11 cellular contexts compared by ENCODE assay signal in the genomic region with DNA sequence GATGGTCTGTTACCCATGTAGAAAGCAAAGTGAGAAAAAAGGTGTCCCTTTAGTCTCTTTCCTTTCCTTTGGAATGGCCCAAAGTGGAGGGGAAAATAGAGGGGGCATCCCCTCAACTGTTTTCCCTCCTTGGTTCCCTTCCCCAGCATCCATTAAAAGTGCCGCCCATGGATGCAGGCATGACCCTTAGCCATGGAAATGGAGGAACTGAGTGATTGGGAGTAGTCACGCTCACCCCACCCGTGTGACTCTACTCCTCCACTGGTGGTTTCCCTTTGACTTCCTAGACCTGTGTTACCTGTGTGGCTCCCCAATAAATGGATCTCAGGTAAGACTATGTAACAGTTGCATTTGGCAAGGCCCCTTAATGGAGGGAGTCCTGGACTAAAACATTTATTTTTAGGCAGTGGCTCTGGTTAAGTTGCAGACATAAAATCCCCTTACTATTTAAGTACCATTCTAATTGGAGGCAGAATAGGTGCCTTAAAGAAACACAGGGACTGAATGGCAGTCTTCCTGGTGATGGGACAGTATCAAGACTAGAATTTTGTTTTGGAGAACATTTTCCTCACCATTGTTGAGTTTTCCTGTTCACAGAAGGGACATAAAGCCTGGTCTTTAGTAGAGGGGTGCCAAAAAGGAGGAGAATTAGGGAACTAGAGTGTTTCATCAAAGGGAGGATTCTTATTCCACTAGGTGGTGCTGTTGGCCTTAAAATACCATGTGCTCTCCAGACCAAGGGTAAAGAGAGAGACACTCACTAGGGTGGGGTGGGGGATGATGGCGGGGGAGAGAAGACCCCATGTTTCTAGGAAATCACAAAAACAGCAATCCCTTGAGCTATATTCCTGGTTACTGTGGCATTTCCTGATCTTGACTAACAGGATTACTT. TPM values are rescaled to one million over a fixed set of nuclear protein-coding genes. Genes with fewer than 3 reads are reported as not detected.
DNase-seq lines count a peak whose midpoint lies in the region; ATAC-seq, FAIRE-seq and TF ChIP-seq lines count a peak whose summit lies in the region.
"Had no signal": no experiment of that assay in that cellular context is flagged by ENCODE, and none has a peak within 500 bp of the region (broad histone marks: within the 10 kb centered on the region; RNA-seq: fewer than 3 reads in every experiment).

No MANE protein-coding gene starts in this region.

- intact Hi-C loops in GM12878 (cut with micrococcal nuclease; ENCODE audit: unreplicated experiment) (loop anchor here (2.0 kb wide), 1 partner anchor 907 kb away; no protein-coding TSS in a partner anchor), uterus (cut with DNase I; ENCODE audit: low total_unique reads) (no loop called here)

- no peak overlapping the region for H3K27ac ChIP-seq in GM12878 (ENCODE audit: control insufficient read depth, insufficient read depth)
- no peak overlapping the region for H3K27ac ChIP-seq in uterus
- H3K27ac ChIP-seq: vagina had no signal

- H3K4me1 ChIP-seq in Loucy (ENCODE audit: insufficient read depth, low read length, poor library complexity, severe bottlenecking) (no peaks in the 10 kb centered on the region), GM12878 (ENCODE audit: control insufficient read depth, insufficient read depth, low read length) (no peaks in the 10 kb centered on the region), uterus (no peaks in the 10 kb centered on the region)
- H3K4me1 ChIP-seq: vagina had no signal

- FAIRE-seq in GM12878 (lab: Jason Lieb, UNC) = no peak

- H3K4me3 ChIP-seq in Loucy (ENCODE audit: low read length, poor library complexity, severe bottlenecking) (no peak overlapping the region), GM12878 (no peak overlapping the region), uterus (no peak overlapping the region)
- H3K4me3 ChIP-seq: vagina had no signal

- no peaks in the 10 kb centered on the region for H3K4me1 Mint-ChIP-seq in neural crest cell

- H3K4me2 ChIP-seq in Loucy (ENCODE audit: low read depth, low read length, poor library complexity, severe bottlenecking) (no peak overlapping the region), GM12878 (ENCODE audit: control insufficient read depth, insufficient read depth) (no peak overlapping the region)

- H3K9me3 Mint-ChIP-seq in neural crest cell = peaks cover 30% of the 10 kb centered on the region

- H3K79me2 ChIP-seq in Loucy (ENCODE audit: insufficient read depth, low read length) (no peaks in the 10 kb centered on the region), GM12878 (ENCODE audit: control insufficient read depth, insufficient read depth, low read length) (no peaks in the 10 kb centered on the region)

- SMC1A ChIA-PET in GM12878 (lab: Charles Lee; ENCODE audit: uncharacterized antibody, unreplicated experiment) = interaction anchor here (0.9 to 1.2 kb wide), 2 partner anchors 18 to 22 kb away, joined by 3 read pairs; no protein-coding TSS in a partner anchor

- TF ChIP-seq CTCF in Loucy (conservative IDR thresholded peaks at IDR 0.05; ENCODE audit: low read length) (peak; percentile 51), GM12878 (IDR thresholded peaks at IDR 0.05 in 2 of 3, conservative IDR thresholded peaks at IDR 0.05 in 1 of 3; ENCODE audit: control insufficient read depth in 2 of 3, extremely low read depth in 1 of 3, insufficient read depth in 1 of 3, low read depth in 3 of 3, low read length in 3 of 3) (peak; percentile 20 to 30 (median 21); a peak in 3 of 6 replicates), neural crest cell (conservative IDR thresholded peaks at IDR 0.05) (peak; percentile 34), uterus (IDR thresholded peaks at IDR 0.05) (no peak)

- no peak overlapping the region for H3K4me3 Mint-ChIP-seq in neural crest cell

- BruUV-seq in GM12878 (replicated peaks; lab: Mats Ljungman, UMichigan) = no TSS peak

- POLR2A ChIA-PET in GM12878 (lab: Charles Lee) = no interaction called here

- ATAC-seq in GM12878 = peak; percentile 82

- no peak overlapping the region for H3K27ac Mint-ChIP-seq in neural crest cell (ENCODE audit: unreplicated experiment)

- H3K36me3 Mint-ChIP-seq in neural crest cell (ENCODE audit: low read depth) = peaks cover 20% of the 10 kb centered on the region

- in situ Hi-C loops in GM12878 (cut with MboI) = no loop called here

- H2AFZ ChIP-seq in Loucy (ENCODE audit: low read length) (no peak overlapping the region), GM12878 (ENCODE audit: control insufficient read depth, low read depth, low read length) (no peak overlapping the region)

- no peaks in the 10 kb centered on the region for H3K27me3 Mint-ChIP-seq in neural crest cell (ENCODE audit: low read depth)

- H3K9me2 ChIP-seq in Loucy (replicated peaks; ENCODE audit: low read depth, low read length) = no peaks in the 10 kb centered on the region

- H3K9me3 ChIP-seq in Loucy (ENCODE audit: insufficient read depth, low read depth, low read length) (peaks cover 38% of the 10 kb centered on the region), GM12878 (replicated peaks; ENCODE audit: control insufficient read depth, insufficient read depth, low read length) (peaks cover 19% of the 10 kb centered on the region), uterus (peaks cover 4 to 43% of the 10 kb centered on the region in 2 donors)

- H3F3A ChIP-seq in Loucy (ENCODE audit: low read depth) = no peaks in the 10 kb centered on the region

- TF ChIP-seq EP300 in GM12878 (IDR thresholded peaks at IDR 0.05; ENCODE audit: borderline replicate concordance in 1 of 2, control insufficient read depth in 1 of 2, low read depth in 2 of 2, low read length in 2 of 2) = no peak

- H4K20me1 ChIP-seq in Loucy (ENCODE audit: insufficient read depth, low read length, poor library complexity, severe bottlenecking) (no peaks in the 10 kb centered on the region), GM12878 (ENCODE audit: control insufficient read depth, insufficient read depth) (no peaks in the 10 kb centered on the region)

- CTCF ChIA-PET in GM12878 (lab: Yijun Ruan, JAX) = interaction anchor here (1.1 to 3.7 kb wide), 4 partner anchors 21 to 907 kb away, joined by 3 to 19 read pairs (median 8); no protein-coding TSS in a partner anchor

- H3K27me3 ChIP-seq in Loucy (ENCODE audit: insufficient read depth, low read length, poor library complexity, severe bottlenecking) (no peaks in the 10 kb centered on the region), GM12878 (replicated peaks in 1 of 2; ENCODE audit: control insufficient read depth in 2 of 2, insufficient read depth in 2 of 2, low read length in 1 of 2) (no peaks in the 10 kb centered on the region), uterus (no peaks in the 10 kb centered on the region)
- H3K27me3 ChIP-seq: vagina had no signal

- DNase-seq in NCI-H82 (lab: John Stamatoyannopoulos, UW) = peak; percentile 65
- no peak for DNase-seq in NCI-H82 treated with DMSO at 0.1 percent for 48 hours (lab: John Stamatoyannopoulos, UW; ENCODE audit: unreplicated experiment)
- DNase-seq in GM12878 (ENCODE audit: low read depth, low spot score) = no peak
- no peak for DNase-seq in neural crest cell (ENCODE audit: low read depth, low spot score)
- no peak for DNase-seq in HuH-7.5 (ENCODE audit: low spot score)
- DNase-seq in COR-L47 (lab: John Stamatoyannopoulos, UW) = no peak
- DNase-seq in uterus = no peak
- DNase-seq: activated T-cell treated with anti-CD3 and anti-CD28 coated beads, Interleukin-2, amount 50 U/mL, for 1 hour; NCI-H2029 had no signal

- TF ChIP-seq POLR2A in GM12878 (IDR thresholded peaks at IDR 0.05; ENCODE audit: low read depth, low read length) (no peak), uterus (IDR thresholded peaks at IDR 0.05) (no peak)

- RAD21 ChIA-PET in GM12878 (lab: Charles Lee; ENCODE audit: unreplicated experiment) = interaction anchor here (1.4 kb wide), 1 partner anchor 120 kb away, joined by 3 read pairs; no protein-coding TSS in a partner anchor

- TF ChIP-seq RAD21 in GM12878 (IDR thresholded peaks at IDR 0.05; ENCODE audit: insufficient read depth, low read depth, low read length) = peak; percentile 59

- H3K36me3 ChIP-seq in Loucy (ENCODE audit: insufficient read depth, low read length) (no peaks in the 10 kb centered on the region), GM12878 (ENCODE audit: control insufficient read depth in 2 of 2, insufficient read depth in 2 of 2, low read length in 1 of 2) (no peaks in the 10 kb centered on the region), uterus (no peaks in the 10 kb centered on the region)

- H3K9ac ChIP-seq in Loucy (ENCODE audit: low read depth, low read length, poor library complexity, severe bottlenecking) (no peak overlapping the region), GM12878 (ENCODE audit: control insufficient read depth, insufficient read depth, low read length) (no peak overlapping the region)

- 30% methylated on average over 4 of the region's 4 CpGs for WGBS in GM12878 (ENCODE audit: insufficient coverage, insufficient replicate concordance, low lambda C conversion rate, missing lambda C conversion rate)

TF ChIP-seq in GM12878, 131 proteins besides CTCF, POLR2A, EP300 and RAD21 (continues in another document):
- TF ChIP-seq CBX5 (IDR thresholded peaks at IDR 0.05; ENCODE audit: low read depth) (peak; percentile 98; the same call in 1 of the 2 replicates), KDM1A (IDR thresholded peaks at IDR 0.05; ENCODE audit: borderline replicate concordance) (no peak), CBX3 (IDR thresholded peaks at IDR 0.05; ENCODE audit: borderline replicate concordance, low read depth) (peak; percentile 41; the same call in 1 of the 2 replicates)

RNA-seq across cellular contexts. Expression of a gene that starts 25.7 kb away (rescaled TPM):
- 0.06 and 0.17 TPM in 2 replicates for total RNA-seq in GM12878 (2013; cell fraction: nucleolus; rRNA removed)
- total RNA-seq in GM12878 (2014; rRNA removed) (under 0.01 TPM in 1 of 2 replicates, not detected in the other), GM12878 (2014; rRNA removed; fragmentation: Illumina TruSeq; extraction: Trizol) (not detected in 2 replicates), GM12878 (2021) (0.05 TPM in 1 of 2 replicates, not detected in the other), neural crest cell (0.09 and 0.18 TPM in 2 replicates), uterus (10 to 100 TPM; 24.1 to 36.2 (median 24.9) TPM)
- not detected for polyA plus RNA-seq in GM12878 (2011; ENCODE audit: low read depth)
- polyA plus RNA-seq in GM12878 (2011; rRNA removed) (0.04 TPM in 1 of 2 replicates, not detected in the other), GM12878 (2014; fragmentation: Illumina TruSeq; extraction: Trizol) (not detected in 2 replicates), GM12878 (2014; fragmentation: Nextera tagmentation; extraction: Ambion mirVana) (under 1 TPM; 0.02 to 0.05 TPM), GM12878 (2014; rRNA removed) (0.01 TPM in 1 of 2 replicates, not detected in the other), GM12878 (2016; fragmentation: Nextera tagmentation; extraction: Ambion mirVana) (under 1 TPM in 1 of 2 experiments, not detected in 1; 0.03 TPM)
- not detected in 2 replicates for polyA plus RNA-seq in GM12878 (2011; cell fraction: cytosol; rRNA removed)
- polyA plus RNA-seq in GM12878 (2011; cell fraction: nucleus; rRNA removed) = 0.07 TPM in 1 of 2 replicates, not detected in the other
- 0.03 and 0.09 TPM in 2 replicates for polyA plus RNA-seq in GM12878 (2012)
- polyA minus RNA-seq in GM12878 (2011; rRNA and poly(A)+ RNA removed) = not detected in 2 replicates
- polyA minus RNA-seq in GM12878 (2011; cell fraction: cytosol; rRNA and poly(A)+ RNA removed) = not detected in 2 replicates
- polyA minus RNA-seq in GM12878 (2011; cell fraction: nucleus; rRNA and poly(A)+ RNA removed) = not detected in 2 replicates

Comparison
In these comparisons a context has a peak if more than half of its experiments do, and no peak if none do; other contexts are left out.
1. CTCF ChIP-seq: peak in Loucy (single experiment), GM12878 (3 of 3) and neural crest cell (single experiment); none in uterus (0 of 4).
2. RNA of a gene that starts 25.7 kb away (total RNA-seq): 24.1 to 36.2 TPM in uterus; 0.09 to 0.18 TPM in neural crest cell and under 0.01 to 0.17 TPM in GM12878; every median in the first group is over 10 times any median in the second.